In the genomic region with DNA sequence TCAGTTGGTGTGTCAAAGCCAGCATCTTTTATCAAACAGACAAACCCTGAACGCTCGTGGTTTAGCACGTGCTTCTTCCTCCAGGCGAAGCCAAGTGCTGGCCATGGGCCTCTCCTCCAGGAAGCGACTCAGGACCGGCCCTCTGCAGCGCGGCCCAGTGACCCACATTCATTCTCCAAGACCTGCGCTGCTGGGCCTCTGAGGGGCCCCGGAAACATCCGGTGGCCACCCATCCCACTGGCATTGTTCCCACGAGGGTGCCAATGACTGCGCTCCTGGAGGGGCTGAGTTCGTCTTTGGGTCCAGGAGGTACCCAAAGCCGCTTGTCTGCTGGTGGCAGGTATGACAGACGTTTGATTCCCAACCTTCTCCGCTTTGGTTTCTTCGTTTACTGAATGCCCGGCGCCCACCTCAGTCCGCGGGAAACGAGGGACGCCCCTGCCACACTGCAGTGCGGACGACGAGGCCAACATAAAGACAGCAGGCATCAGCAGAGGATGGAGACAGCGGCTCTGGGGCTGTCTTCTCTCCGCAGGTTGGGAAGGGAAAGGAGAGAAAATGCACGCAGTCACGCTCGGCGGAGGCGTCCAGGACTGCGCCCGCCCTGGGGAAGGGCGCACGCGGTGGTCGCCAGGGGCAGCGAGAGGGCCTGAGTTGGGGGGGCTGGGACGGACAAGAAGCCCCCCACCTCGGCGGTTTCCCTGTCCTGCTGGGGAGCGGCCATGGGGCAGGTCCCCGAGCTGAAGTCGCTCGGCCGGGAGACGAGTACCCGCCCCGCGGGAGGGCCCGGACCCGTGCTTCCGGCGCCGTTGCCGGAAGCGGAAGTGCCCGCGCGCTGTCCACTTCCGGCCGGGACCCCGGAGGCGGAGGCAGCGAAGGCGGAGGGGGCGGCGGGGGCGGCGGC, we compare ENCODE assay signal across 1 cellular context.
A peak's percentile ranks its signal among the peaks of the same experiment; 100 is the strongest.
TF ChIP-seq lines count a peak whose summit lies in the region.

Gene EXOC3, plus strand, starts transcription at position 842 of the 904 bp plus-strand sequence. CDS start 3,030 bp downstream, outside the sequence.

TF ChIP-seq in HepG2, 621 proteins besides CTCF, POLR2A, EP300 and RAD21 (continued from another document and continues in another):
- TF ChIP-seq, protein P1, sequence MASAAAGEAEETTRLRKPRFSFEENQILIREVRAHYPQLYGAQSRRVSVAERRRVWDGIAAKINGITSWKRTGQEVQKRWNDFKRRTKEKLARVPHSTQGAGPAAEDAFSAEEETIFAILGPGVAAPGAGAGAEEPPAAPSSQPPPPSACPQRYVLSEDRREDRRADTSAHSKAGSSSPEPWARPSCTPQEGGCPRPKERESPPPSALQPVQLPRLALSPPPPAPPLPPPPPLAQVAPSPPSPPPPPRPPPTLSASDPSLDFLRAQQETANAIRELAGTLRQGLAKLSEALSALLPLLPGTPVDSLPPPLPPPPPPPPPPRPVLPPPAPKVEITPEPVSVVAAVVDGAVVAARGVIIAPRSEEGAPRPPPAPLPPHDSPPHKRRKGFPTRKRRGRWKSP (CRISPR knock-in tag; IDR thresholded peaks at IDR 0.05): no peak
- TF ChIP-seq BORCS8-MEF2B (CRISPR knock-in tag; IDR thresholded peaks at IDR 0.05) (no peak), SMAD3 (CRISPR knock-in tag; IDR thresholded peaks at IDR 0.05) (no peak), ZNF33A (CRISPR knock-in tag; IDR thresholded peaks at IDR 0.05; ENCODE audit: borderline replicate concordance) (no peak), GLMP (CRISPR knock-in tag; IDR thresholded peaks at IDR 0.05; ENCODE audit: borderline replicate concordance) (no peak), ZKSCAN1 (IDR thresholded peaks at IDR 0.05; ENCODE audit: low read length) (no peak), SAFB2 (CRISPR knock-in tag; IDR thresholded peaks at IDR 0.05; ENCODE audit: borderline replicate concordance, low read depth) (peak; percentile 32; the same call in 1 of the 2 replicates), ATF3 (CRISPR knock-in tag; IDR thresholded peaks at IDR 0.05) (no peak), NCOR1 (IDR thresholded peaks at IDR 0.05; ENCODE audit: borderline replicate concordance, low read length) (no peak), ZNF646 (CRISPR knock-in tag; IDR thresholded peaks at IDR 0.05) (no peak), ZNF180 (CRISPR knock-in tag; IDR thresholded peaks at IDR 0.05; ENCODE audit: borderline replicate concordance, low read depth) (no peak), ZFP90 (CRISPR knock-in tag; IDR thresholded peaks at IDR 0.05; ENCODE audit: borderline replicate concordance) (peak; percentile 56; the same call in 1 of the 2 replicates), ZNF580 (CRISPR knock-in tag; IDR thresholded peaks at IDR 0.05; ENCODE audit: borderline replicate concordance, low read depth) (no peak), PRDM4 (CRISPR knock-in tag; IDR thresholded peaks at IDR 0.05; ENCODE audit: borderline replicate concordance) (no peak), SPEN (CRISPR knock-in tag; IDR thresholded peaks at IDR 0.05; ENCODE audit: low read depth) (peak; percentile 79), ELF1 (CRISPR knock-in tag; IDR thresholded peaks at IDR 0.05) (peak; percentile 86), HOXA9 (CRISPR knock-in tag; IDR thresholded peaks at IDR 0.05; ENCODE audit: borderline replicate concordance) (no peak), ARHGAP35 (CRISPR knock-in tag; IDR thresholded peaks at IDR 0.05; ENCODE audit: borderline replicate concordance) (no peak), ZNF550 (CRISPR knock-in tag; IDR thresholded peaks at IDR 0.05; ENCODE audit: borderline replicate concordance) (no peak), CEBPG (CRISPR knock-in tag; IDR thresholded peaks at IDR 0.05) (no peak), ZFP91 (CRISPR knock-in tag; IDR thresholded peaks at IDR 0.05; ENCODE audit: borderline replicate concordance) (peak; percentile 42; the same call in 1 of the 2 replicates), ZNF614 (CRISPR knock-in tag; IDR thresholded peaks at IDR 0.05; ENCODE audit: borderline replicate concordance) (no peak), WIZ (CRISPR knock-in tag; IDR thresholded peaks at IDR 0.05) (no peak), TEAD2 (CRISPR knock-in tag; IDR thresholded peaks at IDR 0.05) (no peak), TARDBP (CRISPR knock-in tag; IDR thresholded peaks at IDR 0.05) (no peak), NCOA5 (CRISPR knock-in tag; IDR thresholded peaks at IDR 0.05) (no peak), ZFY (CRISPR knock-in tag; IDR thresholded peaks at IDR 0.05) (peak; percentile 82), NFKBIZ (CRISPR knock-in tag; IDR thresholded peaks at IDR 0.05) (no peak), GFI1 (CRISPR knock-in tag; IDR thresholded peaks at IDR 0.05; ENCODE audit: borderline replicate concordance) (no peak), XBP1 (CRISPR knock-in tag; IDR thresholded peaks at IDR 0.05) (no peak), TOE1 (CRISPR knock-in tag; IDR thresholded peaks at IDR 0.05) (no peak), ZNF713 (CRISPR knock-in tag; IDR thresholded peaks at IDR 0.05) (no peak), ZNF382 (CRISPR knock-in tag; IDR thresholded peaks at IDR 0.05; ENCODE audit: borderline replicate concordance) (no peak), CAMTA2 (CRISPR knock-in tag; IDR thresholded peaks at IDR 0.05; ENCODE audit: borderline replicate concordance) (peak; percentile 27), FOSL1 (CRISPR knock-in tag; IDR thresholded peaks at IDR 0.05; ENCODE audit: borderline replicate concordance) (no peak), NR2F1 (CRISPR knock-in tag; IDR thresholded peaks at IDR 0.05) (no peak)
- TF ChIP-seq, protein P2, sequence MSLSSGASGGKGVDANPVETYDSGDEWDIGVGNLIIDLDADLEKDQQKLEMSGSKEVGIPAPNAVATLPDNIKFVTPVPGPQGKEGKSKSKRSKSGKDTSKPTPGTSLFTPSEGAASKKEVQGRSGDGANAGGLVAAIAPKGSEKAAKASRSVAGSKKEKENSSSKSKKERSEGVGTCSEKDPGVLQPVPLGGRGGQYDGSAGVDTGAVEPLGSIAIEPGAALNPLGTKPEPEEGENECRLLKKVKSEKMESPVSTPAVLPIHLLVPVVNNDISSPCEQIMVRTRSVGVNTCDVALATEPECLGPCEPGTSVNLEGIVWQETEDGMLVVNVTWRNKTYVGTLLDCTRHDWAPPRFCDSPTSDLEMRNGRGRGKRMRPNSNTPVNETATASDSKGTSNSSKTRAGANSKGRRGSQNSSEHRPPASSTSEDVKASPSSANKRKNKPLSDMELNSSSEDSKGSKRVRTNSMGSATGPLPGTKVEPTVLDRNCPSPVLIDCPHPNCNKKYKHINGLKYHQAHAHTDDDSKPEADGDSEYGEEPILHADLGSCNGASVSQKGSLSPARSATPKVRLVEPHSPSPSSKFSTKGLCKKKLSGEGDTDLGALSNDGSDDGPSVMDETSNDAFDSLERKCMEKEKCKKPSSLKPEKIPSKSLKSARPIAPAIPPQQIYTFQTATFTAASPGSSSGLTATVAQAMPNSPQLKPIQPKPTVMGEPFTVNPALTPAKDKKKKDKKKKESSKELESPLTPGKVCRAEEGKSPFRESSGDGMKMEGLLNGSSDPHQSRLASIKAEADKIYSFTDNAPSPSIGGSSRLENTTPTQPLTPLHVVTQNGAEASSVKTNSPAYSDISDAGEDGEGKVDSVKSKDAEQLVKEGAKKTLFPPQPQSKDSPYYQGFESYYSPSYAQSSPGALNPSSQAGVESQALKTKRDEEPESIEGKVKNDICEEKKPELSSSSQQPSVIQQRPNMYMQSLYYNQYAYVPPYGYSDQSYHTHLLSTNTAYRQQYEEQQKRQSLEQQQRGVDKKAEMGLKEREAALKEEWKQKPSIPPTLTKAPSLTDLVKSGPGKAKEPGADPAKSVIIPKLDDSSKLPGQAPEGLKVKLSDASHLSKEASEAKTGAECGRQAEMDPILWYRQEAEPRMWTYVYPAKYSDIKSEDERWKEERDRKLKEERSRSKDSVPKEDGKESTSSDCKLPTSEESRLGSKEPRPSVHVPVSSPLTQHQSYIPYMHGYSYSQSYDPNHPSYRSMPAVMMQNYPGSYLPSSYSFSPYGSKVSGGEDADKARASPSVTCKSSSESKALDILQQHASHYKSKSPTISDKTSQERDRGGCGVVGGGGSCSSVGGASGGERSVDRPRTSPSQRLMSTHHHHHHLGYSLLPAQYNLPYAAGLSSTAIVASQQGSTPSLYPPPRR (CRISPR knock-in tag; IDR thresholded peaks at IDR 0.05; ENCODE audit: borderline replicate concordance): no peak
